ENCODE assay signal across 8 cellular contexts in genomic region chr6:12233693-12234551, GRCh38. TPM values are rescaled to one million over a fixed set of nuclear protein-coding genes. Genes with fewer than 3 reads are reported as not detected.
DNase-seq lines count a peak whose midpoint lies in the region; ATAC-seq and TF ChIP-seq lines count a peak whose summit lies in the region.

No MANE protein-coding gene starts in this region.

- peak overlapping the region; percentile 13; the same call in 1 of the 2 replicates for H3K27ac ChIP-seq in C4-2B

- peak; percentile 87 for TF ChIP-seq CTCF in C4-2B (conservative IDR thresholded peaks at IDR 0.05)

- TF ChIP-seq POLR2A in GM18505 (IDR thresholded peaks at IDR 0.05; ENCODE audit: borderline replicate concordance, extremely low read depth, insufficient read depth, insufficient read length), result no peak

- DNase-seq in NCI-H146 (lab: John Stamatoyannopoulos, UW) (peak; percentile 43), T-helper 22 cell (ENCODE audit: low read depth) (peak; percentile 9), left colon (peak; percentile 28 to 35)
- DNase-seq in central memory CD4-positive, alpha-beta T cell, result peak; percentile 55
- peak; percentile 26 to 28 for DNase-seq in stimulated activated CD8-positive, alpha-beta memory T cell treated with anti-CD3 and anti-CD28 coated beads, Interleukin-15, amount 100 ng/mL, for 48 hours (ENCODE audit: low read depth in 2 of 2)

- intact Hi-C loops in left colon (cut with DNase I, micrococcal nuclease), result loop anchor here in 1 of 2 donors (5.0 kb wide), 3 partner anchors 82 to 647 kb away; no protein-coding TSS in a partner anchor

- peak; percentile 40 for ATAC-seq in GM19397 (IDR thresholded peaks at IDR 0.05; ENCODE audit: unreplicated experiment)
- peak; percentile 86 for ATAC-seq in left colon
- ATAC-seq in GM18505 (IDR thresholded peaks at IDR 0.05; ENCODE audit: unreplicated experiment), result no peak

RNA-seq across cellular contexts. Expression of gene EDN1, which starts 56.2 kb away (rescaled TPM):
- 10 to 100 TPM; 16.8 to 24.8 TPM for total RNA-seq in left colon
